1 cellular context compared by ENCODE assay signal in the genomic region with DNA sequence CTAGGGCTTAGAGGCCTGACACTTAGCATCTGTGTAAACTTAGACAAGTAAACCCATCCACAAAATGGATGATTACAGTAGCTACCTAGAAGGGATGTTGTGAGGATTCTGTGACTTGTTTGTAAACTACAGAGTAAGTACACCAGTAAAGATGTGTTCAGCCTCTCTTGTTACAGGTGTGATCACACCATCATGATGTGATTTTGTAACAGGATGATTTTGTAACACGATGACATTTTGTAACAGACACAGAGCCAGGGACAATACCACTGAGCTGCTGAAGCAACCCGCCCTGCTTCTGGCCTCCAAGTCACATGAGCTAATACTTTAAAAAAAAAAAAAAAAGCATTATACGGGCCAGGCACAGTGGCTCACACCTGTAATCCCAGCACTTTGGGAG.
TF ChIP-seq lines count a peak whose summit lies in the region.

No MANE protein-coding gene starts in this region.

TF ChIP-seq in GM23338, 12 proteins besides CTCF, POLR2A, EP300 and RAD21 (continued from another document):
- no peak for TF ChIP-seq ZNF462 (CRISPR knock-in tag; IDR thresholded peaks at IDR 0.05)
- TF ChIP-seq, protein P1, sequence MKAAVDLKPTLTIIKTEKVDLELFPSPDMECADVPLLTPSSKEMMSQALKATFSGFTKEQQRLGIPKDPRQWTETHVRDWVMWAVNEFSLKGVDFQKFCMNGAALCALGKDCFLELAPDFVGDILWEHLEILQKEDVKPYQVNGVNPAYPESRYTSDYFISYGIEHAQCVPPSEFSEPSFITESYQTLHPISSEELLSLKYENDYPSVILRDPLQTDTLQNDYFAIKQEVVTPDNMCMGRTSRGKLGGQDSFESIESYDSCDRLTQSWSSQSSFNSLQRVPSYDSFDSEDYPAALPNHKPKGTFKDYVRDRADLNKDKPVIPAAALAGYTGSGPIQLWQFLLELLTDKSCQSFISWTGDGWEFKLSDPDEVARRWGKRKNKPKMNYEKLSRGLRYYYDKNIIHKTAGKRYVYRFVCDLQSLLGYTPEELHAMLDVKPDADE (IDR thresholded peaks at IDR 0.05), result no peak
- no peak for TF ChIP-seq POLR2AphosphoS5 (IDR thresholded peaks at IDR 0.05; ENCODE audit: low read depth)
- no peak for TF ChIP-seq CREB1 (CRISPR knock-in tag; IDR thresholded peaks at IDR 0.05; ENCODE audit: low read depth)
- no peak for TF ChIP-seq EZH2phosphoT487 (IDR thresholded peaks at IDR 0.05; ENCODE audit: unreplicated experiment)
